ENCODE assay signal across 1 cellular context in genomic region chr11:117175104-117175503, GRCh38.
TF ChIP-seq lines count a peak whose summit lies in the region.

No MANE protein-coding gene starts in this region.

TF ChIP-seq in GM23338, 12 proteins besides CTCF, POLR2A, EP300 and RAD21:
- no peak for TF ChIP-seq ZNF462 (CRISPR knock-in tag; IDR thresholded peaks at IDR 0.05)
- TF ChIP-seq NANOG (IDR thresholded peaks at IDR 0.05; ENCODE audit: borderline replicate concordance) = no peak
- TF ChIP-seq ZNF331 (CRISPR knock-in tag; IDR thresholded peaks at IDR 0.05; ENCODE audit: low read depth) = no peak
- TF ChIP-seq ETS1 (IDR thresholded peaks at IDR 0.05) = no peak
- no peak for TF ChIP-seq ZNF114 (CRISPR knock-in tag; IDR thresholded peaks at IDR 0.05)
- TF ChIP-seq EZH2phosphoT487 (IDR thresholded peaks at IDR 0.05; ENCODE audit: unreplicated experiment) = no peak
- TF ChIP-seq JUNB (IDR thresholded peaks at IDR 0.05; ENCODE audit: unreplicated experiment) = no peak
- TF ChIP-seq REST (IDR thresholded peaks at IDR 0.05; ENCODE audit: unreplicated experiment) = no peak
- no peak for TF ChIP-seq EZH2 (IDR thresholded peaks at IDR 0.05; ENCODE audit: low read depth, unreplicated experiment)
- TF ChIP-seq CREB1 (CRISPR knock-in tag; IDR thresholded peaks at IDR 0.05; ENCODE audit: low read depth) = no peak
- TF ChIP-seq POLR2AphosphoS5 (IDR thresholded peaks at IDR 0.05; ENCODE audit: low read depth) = no peak
- TF ChIP-seq STAT1 (IDR thresholded peaks at IDR 0.05; ENCODE audit: unreplicated experiment) = no peak
